11 cellular contexts compared by ENCODE assay signal in the genomic region with DNA sequence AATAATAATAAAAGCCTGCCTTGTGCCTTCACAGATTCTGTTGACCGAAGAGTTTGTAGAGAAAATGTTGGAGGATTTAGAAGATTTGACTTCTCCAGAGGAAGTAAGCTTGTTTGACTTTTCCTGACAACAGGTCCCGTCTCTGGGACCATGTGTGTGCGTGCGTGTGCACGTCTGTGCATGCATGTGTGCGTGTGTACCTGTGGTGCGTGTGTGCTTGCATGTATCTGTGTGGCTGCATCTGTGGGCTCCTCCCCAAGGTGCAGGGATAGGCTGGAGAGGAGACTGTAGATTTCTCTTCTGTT. TPM values are rescaled to one million over a fixed set of nuclear protein-coding genes. Genes with fewer than 3 reads are reported as not detected.
DNase-seq lines count a peak whose midpoint lies in the region; ATAC-seq and TF ChIP-seq lines count a peak whose summit lies in the region.
"Had no signal": no experiment of that assay in that cellular context is flagged by ENCODE, and none has a peak within 500 bp of the region (broad histone marks: within the 10 kb centered on the region; RNA-seq: fewer than 3 reads in every experiment).

No MANE protein-coding gene starts in this region.

- no peak overlapping the region for H3K4me3 ChIP-seq in lung

- no peaks in the 10 kb centered on the region for H3K9me3 ChIP-seq in lung (ENCODE audit: control insufficient read depth in 2 of 2, insufficient read depth in 1 of 2, low read length in 1 of 2)

- no peak for ATAC-seq in lung (ENCODE audit: insufficient read depth, low FRiP score)
- ATAC-seq in HG03097 (IDR thresholded peaks at IDR 0.05; ENCODE audit: low FRiP score, unreplicated experiment), result no peak
- ATAC-seq in HG03439 (IDR thresholded peaks at IDR 0.05; ENCODE audit: unreplicated experiment), result no peak
- ATAC-seq: activated naive CD8-positive, alpha-beta T cell treated with anti-CD3 and anti-CD28 coated beads, Interleukin-2, amount 50 U/mL, for 24 hours; naive thymus-derived CD8-positive, alpha-beta T cell had no signal

- H3K27me3 ChIP-seq in lung (ENCODE audit: control insufficient read depth, insufficient read depth), result no peaks in the 10 kb centered on the region

- peaks cover 3 to 36% of the 10 kb centered on the region in 2 donors for H3K4me1 ChIP-seq in lung (ENCODE audit: control insufficient read depth in 2 of 2, insufficient read depth in 2 of 2, low read length in 2 of 2)

- peak overlapping the region; percentile 86 for H3K27ac ChIP-seq in caudate nucleus (ENCODE audit: low read depth, low read length)
- peak overlapping the region; percentile 47 to 90 for H3K27ac ChIP-seq in lung (ENCODE audit: low read depth in 1 of 2, low read length in 1 of 2)
- H3K27ac ChIP-seq in substantia nigra (ENCODE audit: low read depth, low read length, poor library complexity, severe bottlenecking), result peak overlapping the region; percentile 87

- H3K36me3 ChIP-seq in lung (ENCODE audit: control insufficient read depth in 2 of 2, insufficient read depth in 2 of 2, low read length in 2 of 2), result peaks cover 0 to 6% of the 10 kb centered on the region in 2 donors

- DNase-seq in LHCN-M2 (ENCODE audit: low read depth) (peak; percentile 15), caudate nucleus (lab: John Stamatoyannopoulos, UW) (no peak), lung (ENCODE audit: low spot score) (no peak), substantia nigra (lab: John Stamatoyannopoulos, UW) (no peak), OCI-M1 (lab: John Stamatoyannopoulos, UW) (no peak), middle frontal gyrus (ENCODE audit: extremely low spot score, low spot score) (no peak)
- DNase-seq: activated naive CD8-positive, alpha-beta T cell treated with anti-CD3 and anti-CD28 coated beads, Interleukin-2, amount 50 U/mL, for 24 hours; foreskin melanocyte had no signal

- 88 to 92% methylated on average over 7 of the region's 7 CpGs for WGBS in lung, 2 donors

- no peak for TF ChIP-seq CTCF in lung (IDR thresholded peaks at IDR 0.05; ENCODE audit: control extremely low read depth, extremely low read depth)

RNA-seq across cellular contexts. Expression of a gene that starts 17.2 kb away (rescaled TPM):
- total RNA-seq in LHCN-M2 (2014; rRNA removed), result 135 and 136 TPM in 2 replicates
- 155 TPM for polyA plus RNA-seq in LHCN-M2 (2012)
- 100 to 1,000 TPM; 136 to 173 TPM for total RNA-seq in lung
- polyA plus RNA-seq in lung, result 100 to 1,000 TPM in 1 of 2 donors, 10 to 100 TPM in 1; 81.5 to 104 TPM
